Comparison of ENCODE assay signal across 20 cellular contexts in the genomic region with DNA sequence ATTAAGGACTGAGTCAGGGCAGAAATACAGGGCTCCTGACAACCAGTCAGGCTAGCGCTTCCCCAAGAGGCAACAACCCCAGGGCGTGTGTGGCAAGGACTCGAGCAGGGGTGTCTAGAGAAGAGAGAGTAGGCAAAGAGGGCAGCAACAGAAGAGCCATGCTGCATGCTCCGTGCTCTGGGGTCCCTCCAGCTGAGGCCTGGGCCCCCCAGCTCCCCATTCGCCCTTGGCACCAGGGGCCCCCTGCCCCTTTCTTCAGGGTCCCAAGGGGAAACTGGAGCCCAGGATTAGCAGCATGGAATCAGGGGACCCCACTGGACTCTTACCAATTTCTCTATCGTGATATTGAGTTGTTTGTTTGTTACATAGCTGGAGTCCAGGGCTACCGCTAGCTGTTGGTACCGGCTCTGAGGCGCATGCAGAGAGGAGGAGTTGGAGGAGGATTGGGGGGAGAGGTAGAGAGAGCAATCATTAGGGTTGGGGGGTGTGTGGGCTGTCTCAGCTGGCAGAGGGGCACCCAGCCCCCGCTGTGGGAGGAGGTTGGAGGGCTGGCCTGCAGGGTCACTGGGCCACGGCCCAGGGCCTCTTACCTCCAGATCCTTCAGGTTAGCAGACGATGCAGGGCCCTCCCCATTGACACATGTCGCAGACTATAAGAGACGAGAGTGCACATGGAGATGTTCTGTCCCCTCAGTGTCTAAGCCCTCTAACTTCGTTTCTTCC. TPM values are rescaled to one million over a fixed set of nuclear protein-coding genes. Genes with fewer than 3 reads are reported as not detected.
A peak's percentile ranks its signal among the peaks of the same experiment; 100 is the strongest.
DNase-seq lines count a peak whose midpoint lies in the region; ATAC-seq, FAIRE-seq and TF ChIP-seq lines count a peak whose summit lies in the region.
"Had no signal": no experiment of that assay in that cellular context is flagged by ENCODE, and none has a peak within 500 bp of the region (broad histone marks: within the 10 kb centered on the region; RNA-seq: fewer than 3 reads in every experiment).

No MANE protein-coding gene starts in this region.

- no TSS peak for BruUV-seq in GM12878 (replicated peaks; lab: Mats Ljungman, UMichigan)

- no peak overlapping the region for H2AFZ ChIP-seq in GM12878 (ENCODE audit: control insufficient read depth, low read depth, low read length)
- H2AFZ ChIP-seq in GM23248, result no peak overlapping the region
- H2AFZ ChIP-seq in smooth muscle cell (ENCODE audit: low read depth), result no peak overlapping the region

- H3K36me3 ChIP-seq in GM12878 (ENCODE audit: control insufficient read depth in 2 of 2, insufficient read depth in 2 of 2, low read length in 1 of 2), result peaks cover 2 to 10% of the 10 kb centered on the region in 2 experiments; a peak in 3 of 4 replicates
- peaks cover 58% of the 10 kb centered on the region for H3K36me3 ChIP-seq in GM23248 (ENCODE audit: low read depth)
- peaks cover 15% of the 10 kb centered on the region for H3K36me3 ChIP-seq in smooth muscle cell (ENCODE audit: low read depth)
- H3K36me3 ChIP-seq: BE2C had no signal

- TF ChIP-seq POLR2A in H54 (IDR thresholded peaks at IDR 0.05; ENCODE audit: low read depth, low read length) (peak; percentile 7; the same call in 1 of the 2 replicates), GM12878 (IDR thresholded peaks at IDR 0.05; ENCODE audit: low read depth, low read length) (no peak)

- H3F3A ChIP-seq in GM23248 (ENCODE audit: insufficient read depth) (peaks cover 10% of the 10 kb centered on the region; the same call in 1 of the 2 replicates), smooth muscle cell (ENCODE audit: low read depth) (peaks cover 2% of the 10 kb centered on the region)

- H3K4me1 Mint-ChIP-seq in IgD-negative memory B cell (no peaks in the 10 kb centered on the region), nephron progenitor cell (peaks cover 8% of the 10 kb centered on the region)
- H3K4me1 Mint-ChIP-seq: H9 had no signal

- TF ChIP-seq CTCF in GM12878 (IDR thresholded peaks at IDR 0.05 in 2 of 3, conservative IDR thresholded peaks at IDR 0.05 in 1 of 3; ENCODE audit: control insufficient read depth in 2 of 3, extremely low read depth in 1 of 3, insufficient read depth in 1 of 3, low read depth in 3 of 3, low read length in 3 of 3) (no peak), nephron progenitor cell (IDR thresholded peaks at IDR 0.05) (no peak), smooth muscle cell (IDR thresholded peaks at IDR 0.05; ENCODE audit: borderline replicate concordance, insufficient read depth, poor library complexity, severe bottlenecking) (no peak)

- H3K9ac ChIP-seq in GM12878 (ENCODE audit: control insufficient read depth, insufficient read depth, low read length) (no peak overlapping the region), GM23248 (no peak overlapping the region), smooth muscle cell (ENCODE audit: low read depth) (no peak overlapping the region)

- H3K27me3 ChIP-seq in GM12878 (replicated peaks in 1 of 2; ENCODE audit: control insufficient read depth in 2 of 2, insufficient read depth in 2 of 2, low read length in 1 of 2), result no peaks in the 10 kb centered on the region
- H3K27me3 ChIP-seq in GM23248 (replicated peaks; ENCODE audit: insufficient read depth), result no peaks in the 10 kb centered on the region
- H3K27me3 ChIP-seq in smooth muscle cell (ENCODE audit: low read depth), result no peaks in the 10 kb centered on the region
- H3K27me3 ChIP-seq: BE2C had no signal

- H3K27ac Mint-ChIP-seq in IgD-negative memory B cell (peak overlapping the region in 2 of 3 donors; percentile 56 to 84), nephron progenitor cell (peak overlapping the region; percentile 95)
- H3K27ac Mint-ChIP-seq: CD4-positive, CD25-positive, alpha-beta regulatory T cell had no signal

- intact Hi-C loops in GM12878 (cut with micrococcal nuclease; ENCODE audit: unreplicated experiment), result no loop called here

- no peak for FAIRE-seq in H54 (lab: Jason Lieb, UNC)
- no peak for FAIRE-seq in GM12878 (lab: Jason Lieb, UNC)
- FAIRE-seq: A204.1, G401.6, HTR-8/SVneo had no signal

- DNase-seq in H54 (ENCODE audit: insufficient read length, low spot score) (no peak), GM12878 (ENCODE audit: low read depth, low spot score) (no peak), nephron progenitor cell (no peak), GM23248 (no peak), smooth muscle cell (lab: John Stamatoyannopoulos, UW; ENCODE audit: unreplicated experiment) (no peak)
- no peak for DNase-seq in activated CD4-positive, CD25-positive, alpha-beta regulatory T cell treated with anti-CD3 and anti-CD28 coated beads, Interleukin-2, amount 50 U/mL, for 72 hours
- DNase-seq: ACHN; BE2C; C1 segment of cervical spinal cord; CD4-positive, CD25-positive, alpha-beta regulatory T cell; CD8-positive, alpha-beta memory T cell; COR-L47; DMS 273 treated with DMSO at 0.1 percent for 48 hours; DMS53; GOT3; H9 had no signal

- TF ChIP-seq RAD21 in GM12878 (IDR thresholded peaks at IDR 0.05; ENCODE audit: insufficient read depth, low read depth, low read length), result no peak

- in situ Hi-C loops in GM12878 (cut with MboI) (no loop called here), GM23248 (cut with MboI) (no loop called here)

- CTCF ChIA-PET in GM12878 (lab: Yijun Ruan, JAX), result no interaction called here

- H3K9me3 Mint-ChIP-seq in IgD-negative memory B cell (no peaks in the 10 kb centered on the region), nephron progenitor cell (no peaks in the 10 kb centered on the region)
- H3K9me3 Mint-ChIP-seq: CD4-positive, CD25-positive, alpha-beta regulatory T cell; CD8-positive, alpha-beta memory T cell; H9 had no signal

- no peak for ATAC-seq in GM12878

- 92% methylated on average over 15 of the region's 15 CpGs for WGBS in GM12878 (ENCODE audit: insufficient coverage, insufficient replicate concordance, low lambda C conversion rate, missing lambda C conversion rate)
- WGBS in GM23248 (ENCODE audit: low coverage in 1 of 2, low lambda C conversion rate in 2 of 2, missing lambda C conversion rate in 2 of 2), 2 experiments, result 92 to 96% methylated on average over 15 of the region's 15 CpGs
- WGBS in smooth muscle cell (ENCODE audit: low lambda C conversion rate), result 97% methylated on average over 15 of the region's 15 CpGs

- peaks cover 10% of the 10 kb centered on the region for H3K36me3 Mint-ChIP-seq in IgD-negative memory B cell
- peaks cover 42% of the 10 kb centered on the region for H3K36me3 Mint-ChIP-seq in nephron progenitor cell (ENCODE audit: low read depth)

- no peaks in the 10 kb centered on the region for H3K27me3 Mint-ChIP-seq in IgD-negative memory B cell
- H3K27me3 Mint-ChIP-seq in nephron progenitor cell (ENCODE audit: low read depth, poor library complexity), result no peaks in the 10 kb centered on the region
- H3K27me3 Mint-ChIP-seq: CD4-positive, CD25-positive, alpha-beta regulatory T cell had no signal

- no peak overlapping the region for H3K4me3 ChIP-seq in GM12878
- H3K4me3 ChIP-seq in GM23248, result no peak overlapping the region
- H3K4me3 ChIP-seq in smooth muscle cell, result no peak overlapping the region

- no peaks in the 10 kb centered on the region for H3K4me1 ChIP-seq in GM12878 (ENCODE audit: control insufficient read depth, insufficient read depth, low read length)
- H3K4me1 ChIP-seq in GM23248 (ENCODE audit: insufficient read depth), result no peaks in the 10 kb centered on the region
- no peaks in the 10 kb centered on the region for H3K4me1 ChIP-seq in smooth muscle cell (ENCODE audit: low read depth)
- H3K4me1 ChIP-seq: BE2C had no signal

- H3K4me2 ChIP-seq in GM12878 (ENCODE audit: control insufficient read depth, insufficient read depth) (no peak overlapping the region), GM23248 (ENCODE audit: unreplicated experiment) (no peak overlapping the region), smooth muscle cell (no peak overlapping the region)

- no peaks in the 10 kb centered on the region for H3K9me2 ChIP-seq in GM23248 (ENCODE audit: insufficient read depth)

- SMC1A ChIA-PET in GM12878 (lab: Charles Lee; ENCODE audit: uncharacterized antibody, unreplicated experiment), result no interaction called here

- no peak overlapping the region for H3K27ac ChIP-seq in GM12878 (ENCODE audit: control insufficient read depth, insufficient read depth)
- H3K27ac ChIP-seq in GM23248, result no peak overlapping the region
- no peak overlapping the region for H3K27ac ChIP-seq in smooth muscle cell (ENCODE audit: low read depth)

- RAD21 ChIA-PET in GM12878 (lab: Charles Lee; ENCODE audit: unreplicated experiment), result no interaction called here

- TF ChIP-seq EP300 in GM12878 (IDR thresholded peaks at IDR 0.05; ENCODE audit: borderline replicate concordance in 1 of 2, control insufficient read depth in 1 of 2, low read depth in 2 of 2, low read length in 2 of 2), result no peak

- H3K4me3 Mint-ChIP-seq in IgD-negative memory B cell, result no peak overlapping the region
- H3K4me3 Mint-ChIP-seq in nephron progenitor cell, result no peak overlapping the region
- H3K4me3 Mint-ChIP-seq: CD4-positive, CD25-positive, alpha-beta regulatory T cell; H9 had no signal

- POLR2A ChIA-PET in GM12878 (lab: Charles Lee), result interaction anchor here (0.5 kb wide), 1 partner anchor 17 kb away, joined by 3 read pairs; no protein-coding TSS in a partner anchor

- H3K9me3 ChIP-seq in GM12878 (replicated peaks; ENCODE audit: control insufficient read depth, insufficient read depth, low read length) (no peaks in the 10 kb centered on the region), GM23248 (ENCODE audit: low read depth) (no peaks in the 10 kb centered on the region), smooth muscle cell (replicated peaks; ENCODE audit: low read depth) (no peaks in the 10 kb centered on the region)
- H3K9me3 ChIP-seq: BE2C had no signal

- H3K79me2 ChIP-seq in GM12878 (ENCODE audit: control insufficient read depth, insufficient read depth, low read length) (no peaks in the 10 kb centered on the region), GM23248 (ENCODE audit: insufficient read depth) (peaks cover 67% of the 10 kb centered on the region), smooth muscle cell (ENCODE audit: low read depth) (peaks cover 7% of the 10 kb centered on the region)

- H4K20me1 ChIP-seq in GM12878 (ENCODE audit: control insufficient read depth, insufficient read depth), result no peaks in the 10 kb centered on the region
- H4K20me1 ChIP-seq in GM23248 (ENCODE audit: insufficient read depth), result no peaks in the 10 kb centered on the region
- H4K20me1 ChIP-seq in smooth muscle cell (ENCODE audit: low read depth), result peaks cover 73% of the 10 kb centered on the region

RNA-seq across cellular contexts. Expression of a gene that starts 8.8 kb away (rescaled TPM):
- 10.3 TPM for polyA plus RNA-seq in IgD-negative memory B cell
- total RNA-seq in GM12878 (2013; cell fraction: nucleolus; rRNA removed), result 78.7 and 80.1 TPM in 2 replicates
- total RNA-seq in GM12878 (2014; rRNA removed), result 20.2 and 20.7 TPM in 2 replicates
- 18.3 and 19.2 TPM in 2 replicates for total RNA-seq in GM12878 (2014; rRNA removed; fragmentation: Illumina TruSeq; extraction: Trizol)
- total RNA-seq in GM12878 (2021), result 27.2 and 32.6 TPM in 2 replicates
- 32.4 TPM for polyA plus RNA-seq in GM12878 (2011; ENCODE audit: low read depth)
- polyA plus RNA-seq in GM12878 (2011; rRNA removed), result 17.9 and 25.2 TPM in 2 replicates
- 15.8 and 17.6 TPM in 2 replicates for polyA plus RNA-seq in GM12878 (2011; cell fraction: cytosol; rRNA removed)
- polyA plus RNA-seq in GM12878 (2011; cell fraction: nucleus; rRNA removed), result 41.2 and 49.1 TPM in 2 replicates
- 47.6 and 61.4 TPM in 2 replicates for polyA plus RNA-seq in GM12878 (2012)
- polyA plus RNA-seq in GM12878 (2014; fragmentation: Illumina TruSeq; extraction: Trizol), result 28.0 and 31.4 TPM in 2 replicates
- polyA plus RNA-seq in GM12878 (2014; fragmentation: Nextera tagmentation; extraction: Ambion mirVana), result 1 to 10 TPM; 5.9 to 8.0 TPM
- 29.1 and 34.8 TPM in 2 replicates for polyA plus RNA-seq in GM12878 (2014; rRNA removed)
- 10 to 100 TPM in 1 of 2 experiments, 1 to 10 TPM in 1; 9.3 to 11.5 TPM for polyA plus RNA-seq in GM12878 (2016; fragmentation: Nextera tagmentation; extraction: Ambion mirVana)
- 12.5 and 14.9 TPM in 2 replicates for polyA minus RNA-seq in GM12878 (2011; rRNA and poly(A)+ RNA removed)
- polyA minus RNA-seq in GM12878 (2011; cell fraction: cytosol; rRNA and poly(A)+ RNA removed), result 8.0 and 8.2 TPM in 2 replicates
- polyA minus RNA-seq in GM12878 (2011; cell fraction: nucleus; rRNA and poly(A)+ RNA removed), result 20.2 and 34.4 TPM in 2 replicates
- total RNA-seq in GM23248 (2014; rRNA removed; shearing (Covaris generic)), result 116 and 121 TPM in 2 replicates
- 32.9 and 35.1 TPM in 2 replicates for polyA plus RNA-seq in GM23248 (2016; fragmentation: Nextera tagmentation; extraction: Ambion mirVana)
- total RNA-seq in smooth muscle cell, result 99.5 and 101 TPM in 2 replicates
- 55.4 and 70.1 TPM in 2 replicates for polyA plus RNA-seq in smooth muscle cell

RNA-seq across cellular contexts. Expression of a gene that starts 9.0 kb away (rescaled TPM):
- polyA plus RNA-seq in IgD-negative memory B cell, result 25.4 TPM
- 5.6 and 6.7 TPM in 2 replicates for total RNA-seq in GM12878 (2013; cell fraction: nucleolus; rRNA removed)
- total RNA-seq in GM12878 (2014; rRNA removed), result 16.9 and 21.9 TPM in 2 replicates
- total RNA-seq in GM12878 (2014; rRNA removed; fragmentation: Illumina TruSeq; extraction: Trizol), result 15.2 and 16.8 TPM in 2 replicates
- total RNA-seq in GM12878 (2021), result 13.3 and 15.9 TPM in 2 replicates
- polyA plus RNA-seq in GM12878 (2011; ENCODE audit: low read depth), result 11.3 TPM
- polyA plus RNA-seq in GM12878 (2011; rRNA removed), result 18.3 and 22.4 TPM in 2 replicates
- 24.2 and 25.7 TPM in 2 replicates for polyA plus RNA-seq in GM12878 (2011; cell fraction: cytosol; rRNA removed)
- 7.5 and 11.9 TPM in 2 replicates for polyA plus RNA-seq in GM12878 (2011; cell fraction: nucleus; rRNA removed)
- polyA plus RNA-seq in GM12878 (2012), result 18.5 and 19.7 TPM in 2 replicates
- 14.2 and 15.8 TPM in 2 replicates for polyA plus RNA-seq in GM12878 (2014; fragmentation: Illumina TruSeq; extraction: Trizol)
- polyA plus RNA-seq in GM12878 (2014; fragmentation: Nextera tagmentation; extraction: Ambion mirVana), result 10 to 100 TPM; 14.8 to 19.3 TPM
- polyA plus RNA-seq in GM12878 (2014; rRNA removed), result 22.0 and 23.9 TPM in 2 replicates
- polyA plus RNA-seq in GM12878 (2016; fragmentation: Nextera tagmentation; extraction: Ambion mirVana), result 10 to 100 TPM; 31.4 to 36.2 TPM
- polyA minus RNA-seq in GM12878 (2011; rRNA and poly(A)+ RNA removed), result 8.1 and 11.1 TPM in 2 replicates
- polyA minus RNA-seq in GM12878 (2011; cell fraction: cytosol; rRNA and poly(A)+ RNA removed), result 2.3 TPM in 1 of 2 replicates, not detected in the other
- polyA minus RNA-seq in GM12878 (2011; cell fraction: nucleus; rRNA and poly(A)+ RNA removed), result 0.97 and 2.8 TPM in 2 replicates
- total RNA-seq in GM23248 (2014; rRNA removed; shearing (Covaris generic)), result 32.8 and 43.3 TPM in 2 replicates
- 60.7 and 64.9 TPM in 2 replicates for polyA plus RNA-seq in GM23248 (2016; fragmentation: Nextera tagmentation; extraction: Ambion mirVana)
- 41.0 and 47.1 TPM in 2 replicates for total RNA-seq in smooth muscle cell
- polyA plus RNA-seq in smooth muscle cell, result 71.1 and 77.2 TPM in 2 replicates

RNA-seq across cellular contexts. Expression of a gene that starts 55.2 kb away (rescaled TPM):
- 27.6 TPM for polyA plus RNA-seq in IgD-negative memory B cell
- total RNA-seq in GM12878 (2013; cell fraction: nucleolus; rRNA removed), result 14.1 and 15.2 TPM in 2 replicates
- 38.5 and 38.9 TPM in 2 replicates for total RNA-seq in GM12878 (2014; rRNA removed)
- total RNA-seq in GM12878 (2014; rRNA removed; fragmentation: Illumina TruSeq; extraction: Trizol), result 26.5 and 27.6 TPM in 2 replicates
- total RNA-seq in GM12878 (2021), result 43.2 TPM in 2 replicates
- 9.1 TPM for polyA plus RNA-seq in GM12878 (2011; ENCODE audit: low read depth)
- polyA plus RNA-seq in GM12878 (2011; rRNA removed), result 20.4 and 32.4 TPM in 2 replicates
- polyA plus RNA-seq in GM12878 (2011; cell fraction: cytosol; rRNA removed), result 30.3 and 36.6 TPM in 2 replicates
- polyA plus RNA-seq in GM12878 (2011; cell fraction: nucleus; rRNA removed), result 12.1 and 17.2 TPM in 2 replicates
- 21.7 and 23.6 TPM in 2 replicates for polyA plus RNA-seq in GM12878 (2012)
- polyA plus RNA-seq in GM12878 (2014; fragmentation: Illumina TruSeq; extraction: Trizol), result 25.5 and 40.5 TPM in 2 replicates
- 1 to 10 TPM; 2.8 to 5.5 TPM for polyA plus RNA-seq in GM12878 (2014; fragmentation: Nextera tagmentation; extraction: Ambion mirVana)
- 35.4 and 38.8 TPM in 2 replicates for polyA plus RNA-seq in GM12878 (2014; rRNA removed)
- polyA plus RNA-seq in GM12878 (2016; fragmentation: Nextera tagmentation; extraction: Ambion mirVana), result 10 to 100 TPM; 64.9 to 70.5 TPM
- 20.5 and 35.6 TPM in 2 replicates for polyA minus RNA-seq in GM12878 (2011; rRNA and poly(A)+ RNA removed)
- 9.5 and 20.0 TPM in 2 replicates for polyA minus RNA-seq in GM12878 (2011; cell fraction: cytosol; rRNA and poly(A)+ RNA removed)
- 3.5 and 11.4 TPM in 2 replicates for polyA minus RNA-seq in GM12878 (2011; cell fraction: nucleus; rRNA and poly(A)+ RNA removed)
- total RNA-seq in GM23248 (2014; rRNA removed; shearing (Covaris generic)), result 10.0 and 13.8 TPM in 2 replicates
- 30.3 and 33.2 TPM in 2 replicates for polyA plus RNA-seq in GM23248 (2016; fragmentation: Nextera tagmentation; extraction: Ambion mirVana)
- 5.2 and 9.0 TPM in 2 replicates for total RNA-seq in smooth muscle cell
- 25.1 and 33.2 TPM in 2 replicates for polyA plus RNA-seq in smooth muscle cell

RNA-seq across cellular contexts. Expression of a gene that starts 55.6 kb away (rescaled TPM):
- 36.4 TPM for polyA plus RNA-seq in IgD-negative memory B cell
- 67.3 and 73.5 TPM in 2 replicates for total RNA-seq in GM12878 (2013; cell fraction: nucleolus; rRNA removed)
- 57.6 and 64.1 TPM in 2 replicates for total RNA-seq in GM12878 (2014; rRNA removed)
- 22.7 and 23.7 TPM in 2 replicates for total RNA-seq in GM12878 (2014; rRNA removed; fragmentation: Illumina TruSeq; extraction: Trizol)
- total RNA-seq in GM12878 (2021), result 39.3 and 39.4 TPM in 2 replicates
- 13.2 TPM for polyA plus RNA-seq in GM12878 (2011; ENCODE audit: low read depth)
- 23.7 and 37.9 TPM in 2 replicates for polyA plus RNA-seq in GM12878 (2011; rRNA removed)
- 57.9 and 75.2 TPM in 2 replicates for polyA plus RNA-seq in GM12878 (2011; cell fraction: cytosol; rRNA removed)
- polyA plus RNA-seq in GM12878 (2011; cell fraction: nucleus; rRNA removed), result 70.3 and 89.4 TPM in 2 replicates
- polyA plus RNA-seq in GM12878 (2012), result 26.5 and 29.8 TPM in 2 replicates
- 12.4 and 23.9 TPM in 2 replicates for polyA plus RNA-seq in GM12878 (2014; fragmentation: Illumina TruSeq; extraction: Trizol)
- polyA plus RNA-seq in GM12878 (2014; fragmentation: Nextera tagmentation; extraction: Ambion mirVana), result 1 to 10 TPM; 3.8 to 9.1 TPM
- polyA plus RNA-seq in GM12878 (2014; rRNA removed), result 61.6 and 62.2 TPM in 2 replicates
- 10 to 100 TPM; 60.5 to 61.1 TPM for polyA plus RNA-seq in GM12878 (2016; fragmentation: Nextera tagmentation; extraction: Ambion mirVana)
- polyA minus RNA-seq in GM12878 (2011; rRNA and poly(A)+ RNA removed), result 34.9 and 43.2 TPM in 2 replicates
- polyA minus RNA-seq in GM12878 (2011; cell fraction: cytosol; rRNA and poly(A)+ RNA removed), result 11.8 and 19.8 TPM in 2 replicates
- 24.5 and 43.3 TPM in 2 replicates for polyA minus RNA-seq in GM12878 (2011; cell fraction: nucleus; rRNA and poly(A)+ RNA removed)
- 29.1 and 46.8 TPM in 2 replicates for total RNA-seq in GM23248 (2014; rRNA removed; shearing (Covaris generic))
- 34.1 and 36.0 TPM in 2 replicates for polyA plus RNA-seq in GM23248 (2016; fragmentation: Nextera tagmentation; extraction: Ambion mirVana)
- 16.7 and 23.5 TPM in 2 replicates for total RNA-seq in smooth muscle cell
- 37.5 and 51.0 TPM in 2 replicates for polyA plus RNA-seq in smooth muscle cell
